11 cellular contexts compared by ENCODE assay signal in the genomic region with DNA sequence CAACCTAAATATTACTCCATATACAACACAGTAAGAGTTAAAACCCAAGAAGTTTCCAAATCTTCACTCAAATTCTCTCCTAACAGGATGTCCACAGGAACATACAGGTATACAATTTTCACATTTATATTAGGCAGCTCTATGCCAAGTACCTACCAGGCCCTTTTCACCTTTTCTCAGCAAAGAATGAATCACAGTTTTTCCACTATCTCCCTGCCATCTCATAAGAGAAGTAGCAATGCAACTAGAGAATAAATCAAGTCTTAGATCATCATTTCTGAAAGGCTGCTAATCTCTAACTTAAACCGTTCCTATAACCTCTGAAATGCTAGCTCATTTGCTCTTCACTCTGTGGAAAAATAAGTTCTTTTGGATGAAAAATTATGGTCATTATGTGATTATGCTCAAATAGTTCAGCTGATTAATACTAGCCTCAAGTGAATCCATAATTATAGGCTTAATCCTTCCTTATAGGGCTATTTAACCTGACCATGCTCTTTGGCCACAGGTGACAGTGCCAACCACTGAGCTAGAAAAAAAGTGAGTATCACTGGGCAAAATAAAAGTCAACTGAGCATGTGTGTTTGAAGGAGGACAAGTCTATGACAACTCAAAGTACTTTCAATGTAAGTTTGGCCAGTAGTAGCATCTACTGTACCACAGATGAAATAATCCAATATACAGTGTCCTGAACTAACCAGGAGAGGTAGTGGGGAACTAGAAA.
A peak's percentile ranks its signal among the peaks of the same experiment; 100 is the strongest.
DNase-seq lines count a peak whose midpoint lies in the region; ATAC-seq and TF ChIP-seq lines count a peak whose summit lies in the region.
"Had no signal": no experiment of that assay in that cellular context is flagged by ENCODE, and none has a peak within 500 bp of the region (broad histone marks: within the 10 kb centered on the region; RNA-seq: fewer than 3 reads in every experiment).

No MANE protein-coding gene starts in this region.

- H3K36me3 Mint-ChIP-seq in MCF 10A (ENCODE audit: insufficient read depth, unreplicated experiment) (no peaks in the 10 kb centered on the region), glutamatergic neuron (ENCODE audit: unreplicated experiment) (no peaks in the 10 kb centered on the region)
- H3K36me3 Mint-ChIP-seq in activated naive CD8-positive, alpha-beta T cell treated with anti-CD3 and anti-CD28 coated beads, Interleukin-2, amount 50 U/mL, for 24 hours (ENCODE audit: low read depth), result no peaks in the 10 kb centered on the region
- no peaks in the 10 kb centered on the region for H3K36me3 Mint-ChIP-seq in activated naive CD4-positive, alpha-beta T cell treated with anti-CD3 and anti-CD28 coated beads for 36 hours (ENCODE audit: low read depth)

- no peak overlapping the region for H3K9ac ChIP-seq in mammary epithelial cell (ENCODE audit: insufficient read depth, low read length)

- H3K27me3 Mint-ChIP-seq in MCF 10A (ENCODE audit: insufficient read depth, unreplicated experiment), result no peaks in the 10 kb centered on the region
- no peaks in the 10 kb centered on the region for H3K27me3 Mint-ChIP-seq in activated naive CD8-positive, alpha-beta T cell treated with anti-CD3 and anti-CD28 coated beads, Interleukin-2, amount 50 U/mL, for 24 hours
- H3K27me3 Mint-ChIP-seq in activated naive CD4-positive, alpha-beta T cell treated with anti-CD3 and anti-CD28 coated beads for 36 hours (ENCODE audit: low read depth), result no peaks in the 10 kb centered on the region
- H3K27me3 Mint-ChIP-seq in glutamatergic neuron (ENCODE audit: unreplicated experiment), result no peaks in the 10 kb centered on the region
- H3K27me3 Mint-ChIP-seq: effector memory CD8-positive, alpha-beta T cell had no signal

- H3K36me3 ChIP-seq in mammary epithelial cell (ENCODE audit: insufficient read depth, low read length) (no peaks in the 10 kb centered on the region), brain microvascular endothelial cell (replicated peaks) (no peaks in the 10 kb centered on the region)

- CTCF ChIA-PET in mammary epithelial cell (lab: Charles Lee; ENCODE audit: low non-redundant PET), result no interaction called here
- CTCF ChIA-PET in MCF 10A (lab: Yijun Ruan, JAX), result interaction anchor here (0.6 to 1.3 kb wide), 5 partner anchors 24 to 151 kb away, joined by 3 to 4 read pairs (median 3); no protein-coding TSS in a partner anchor
- CTCF ChIA-PET in activated naive CD4-positive, alpha-beta T cell treated with anti-CD3 and anti-CD28 coated beads for 36 hours (lab: Charles Lee), result no interaction called here

- H3K4me3 Mint-ChIP-seq in MCF 10A (ENCODE audit: unreplicated experiment), result no peak overlapping the region
- no peak overlapping the region for H3K4me3 Mint-ChIP-seq in activated naive CD8-positive, alpha-beta T cell treated with anti-CD3 and anti-CD28 coated beads, Interleukin-2, amount 50 U/mL, for 24 hours
- no peak overlapping the region for H3K4me3 Mint-ChIP-seq in activated naive CD4-positive, alpha-beta T cell treated with anti-CD3 and anti-CD28 coated beads for 36 hours
- no peak overlapping the region for H3K4me3 Mint-ChIP-seq in glutamatergic neuron (ENCODE audit: unreplicated experiment)
- H3K4me3 Mint-ChIP-seq: effector memory CD8-positive, alpha-beta T cell had no signal

- peaks cover 3% of the 10 kb centered on the region for H3K4me1 ChIP-seq in mammary epithelial cell (ENCODE audit: insufficient read depth, low read length)

- H3K9me3 Mint-ChIP-seq in MCF 10A (ENCODE audit: unreplicated experiment) (no peaks in the 10 kb centered on the region), glutamatergic neuron (ENCODE audit: unreplicated experiment) (no peaks in the 10 kb centered on the region)
- peaks cover 3% of the 10 kb centered on the region for H3K9me3 Mint-ChIP-seq in activated naive CD8-positive, alpha-beta T cell treated with anti-CD3 and anti-CD28 coated beads, Interleukin-2, amount 50 U/mL, for 24 hours
- no peaks in the 10 kb centered on the region for H3K9me3 Mint-ChIP-seq in activated naive CD4-positive, alpha-beta T cell treated with anti-CD3 and anti-CD28 coated beads for 36 hours

- H3K4me2 ChIP-seq in mammary epithelial cell (ENCODE audit: insufficient read depth, low read depth, low read length), result no peak overlapping the region
- H3K4me2 ChIP-seq: smooth muscle cell had no signal

- H3K27ac Mint-ChIP-seq in MCF 10A (ENCODE audit: low read depth, unreplicated experiment) (no peak overlapping the region), glutamatergic neuron (ENCODE audit: unreplicated experiment) (no peak overlapping the region)
- peak overlapping the region; percentile 78 for H3K27ac Mint-ChIP-seq in activated naive CD8-positive, alpha-beta T cell treated with anti-CD3 and anti-CD28 coated beads, Interleukin-2, amount 50 U/mL, for 24 hours
- no peak overlapping the region for H3K27ac Mint-ChIP-seq in activated naive CD4-positive, alpha-beta T cell treated with anti-CD3 and anti-CD28 coated beads for 36 hours
- H3K27ac Mint-ChIP-seq: effector memory CD8-positive, alpha-beta T cell had no signal

- H3K4me3 ChIP-seq in mammary epithelial cell (replicated peaks in 1 of 3; ENCODE audit: insufficient read depth in 1 of 3, low read depth in 2 of 3, low read length in 3 of 3), result no peak overlapping the region
- H3K4me3 ChIP-seq in brain microvascular endothelial cell (ENCODE audit: low read depth, low read length), result no peak overlapping the region
- H3K4me3 ChIP-seq: smooth muscle cell had no signal

- in situ Hi-C loops in mammary epithelial cell (cut with MboI; ENCODE audit: low sequenced_read_pairs in 2 of 2) (no loop called here), brain microvascular endothelial cell (cut with HindIII; ENCODE audit: low pct_ligation_motif_present, low sequenced_read_pairs) (no loop called here)

- no peaks in the 10 kb centered on the region for H4K20me1 ChIP-seq in mammary epithelial cell (ENCODE audit: insufficient read depth, low read length)

- H3K79me2 ChIP-seq in mammary epithelial cell (ENCODE audit: insufficient read depth, low read length), result peaks cover 17% of the 10 kb centered on the region

- dilution Hi-C loops in mammary epithelial cell (cut with HindIII; ENCODE audit: low sequenced_read_pairs), result no loop called here

- TF ChIP-seq CTCF in mammary epithelial cell (conservative IDR thresholded peaks at IDR 0.05 in 1 of 2, IDR thresholded peaks at IDR 0.05 in 1 of 2; ENCODE audit: extremely low read depth in 1 of 2, insufficient read depth in 1 of 2, low read depth in 1 of 2, low read length in 2 of 2), result no peak
- no peak for TF ChIP-seq CTCF in MCF 10A (IDR thresholded peaks at IDR 0.05; ENCODE audit: unreplicated experiment)
- TF ChIP-seq CTCF in brain microvascular endothelial cell (IDR thresholded peaks at IDR 0.05; ENCODE audit: low read depth, low read length, missing control alignments), result no peak
- TF ChIP-seq CTCF in glutamatergic neuron (IDR thresholded peaks at IDR 0.05; ENCODE audit: partially characterized antibody, unreplicated experiment), result no peak

- no peak overlapping the region for H2AFZ ChIP-seq in mammary epithelial cell (ENCODE audit: low read depth, low read length)

- H3K4me1 Mint-ChIP-seq in MCF 10A (ENCODE audit: insufficient read depth, unreplicated experiment), result peaks cover 20% of the 10 kb centered on the region
- H3K4me1 Mint-ChIP-seq in activated naive CD8-positive, alpha-beta T cell treated with anti-CD3 and anti-CD28 coated beads, Interleukin-2, amount 50 U/mL, for 24 hours, result peaks cover 12% of the 10 kb centered on the region
- H3K4me1 Mint-ChIP-seq in activated naive CD4-positive, alpha-beta T cell treated with anti-CD3 and anti-CD28 coated beads for 36 hours (ENCODE audit: low read depth), result peaks cover 5% of the 10 kb centered on the region
- H3K4me1 Mint-ChIP-seq in glutamatergic neuron (ENCODE audit: low read depth, unreplicated experiment), result no peaks in the 10 kb centered on the region

- no peak overlapping the region for H3K27ac ChIP-seq in mammary epithelial cell (ENCODE audit: insufficient read depth, low read depth, low read length)
- H3K27ac ChIP-seq in brain microvascular endothelial cell, result no peak overlapping the region

- 94% methylated on average over 1 of the region's 1 CpG for WGBS in mammary epithelial cell (ENCODE audit: low coverage, missing lambda C conversion rate)

- H3K27me3 ChIP-seq in mammary epithelial cell (ENCODE audit: insufficient read depth, low read length) (no peaks in the 10 kb centered on the region), brain microvascular endothelial cell (replicated peaks) (no peaks in the 10 kb centered on the region)

- POLR2A ChIA-PET in MCF 10A (lab: Yijun Ruan, JAX), result interaction anchor here (0.5 to 0.6 kb wide), 2 partner anchors 12 to 944 kb away, joined by 3 read pairs; no protein-coding TSS in a partner anchor

- BruUV-seq in mammary epithelial cell (replicated peaks; lab: Mats Ljungman, UMichigan), result no TSS peak
- BruUV-seq in MCF 10A (replicated peaks; lab: Mats Ljungman, UMichigan), result no TSS peak

- peak; percentile 5 for ATAC-seq in HG03103 (IDR thresholded peaks at IDR 0.05; ENCODE audit: low read depth, unreplicated experiment)
- ATAC-seq in activated naive CD8-positive, alpha-beta T cell treated with anti-CD3 and anti-CD28 coated beads, Interleukin-2, amount 50 U/mL, for 24 hours, result peak; percentile 49

- intact Hi-C loops in mammary epithelial cell (cut with micrococcal nuclease) (no loop called here), MCF 10A (cut with micrococcal nuclease) (no loop called here)
- intact Hi-C loops in activated naive CD4-positive, alpha-beta T cell treated with anti-CD3 and anti-CD28 coated beads for 36 hours (cut with micrococcal nuclease), result loop anchor here (1.0 to 5.0 kb wide), 3 partner anchors 22 to 148 kb away; a partner anchor contains a TSS

- no peaks in the 10 kb centered on the region for H3K9me3 ChIP-seq in mammary epithelial cell (replicated peaks; ENCODE audit: insufficient read depth, low read length)

- DNase-seq in mammary epithelial cell (peak; percentile 41), MCF 10A (ENCODE audit: unreplicated experiment) (no peak), MV-4-11 (lab: John Stamatoyannopoulos, UW) (no peak), brain microvascular endothelial cell (no peak), glutamatergic neuron (no peak)
- no peak for DNase-seq in activated naive CD8-positive, alpha-beta T cell treated with anti-CD3 and anti-CD28 coated beads, Interleukin-2, amount 50 U/mL, for 24 hours
- DNase-seq in activated naive CD4-positive, alpha-beta T cell treated with anti-CD3 and anti-CD28 coated beads for 36 hours, result no peak
- DNase-seq: DND-41; effector memory CD8-positive, alpha-beta T cell had no signal
